Comparison of ENCODE assay signal across 30 cellular contexts in the genomic region with DNA sequence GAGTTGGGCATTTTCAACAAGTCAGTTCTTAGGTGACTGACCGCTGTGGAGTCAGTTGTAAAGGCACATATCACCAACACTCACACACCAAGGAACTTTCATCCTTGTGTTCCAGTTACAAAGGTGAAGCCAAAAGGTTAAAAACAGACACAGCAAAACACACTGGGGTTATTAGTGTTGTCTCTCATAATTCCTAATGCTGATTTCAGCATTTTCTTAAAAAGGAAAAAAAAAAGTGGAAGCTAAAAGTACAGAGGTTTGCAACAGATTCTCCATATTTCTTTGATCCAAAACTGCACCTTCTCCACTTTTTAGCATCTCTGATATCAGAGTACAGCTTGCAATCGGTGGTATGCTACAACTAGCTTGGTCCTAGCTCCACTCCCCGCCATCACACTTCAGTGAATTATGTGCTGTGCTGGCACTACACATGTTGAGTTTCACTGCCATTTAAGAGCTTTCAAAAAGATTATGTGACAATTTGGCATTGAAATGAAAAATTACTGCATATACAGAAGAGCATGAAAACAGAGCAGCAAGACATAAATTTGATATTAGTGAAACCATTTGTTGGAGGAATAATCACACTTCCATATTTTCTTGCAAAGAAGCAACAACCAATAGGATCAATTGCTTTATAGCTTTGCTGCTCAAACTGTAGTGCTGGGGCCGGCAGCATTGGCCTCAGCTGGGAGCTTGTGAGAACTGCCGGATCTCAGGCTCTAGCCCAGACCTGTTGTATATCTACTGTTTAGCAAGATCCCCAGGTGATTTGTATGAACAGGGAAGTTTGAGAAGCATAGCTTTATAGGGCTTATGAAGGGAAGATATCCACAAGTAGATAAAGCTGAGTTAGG.
DNase-seq lines count a peak whose midpoint lies in the region; ATAC-seq, FAIRE-seq and TF ChIP-seq lines count a peak whose summit lies in the region.
"Had no signal": no experiment of that assay in that cellular context is flagged by ENCODE, and none has a peak within 500 bp of the region (broad histone marks: within the 10 kb centered on the region; RNA-seq: fewer than 3 reads in every experiment).

No MANE protein-coding gene starts in this region.

- H3K9me1 ChIP-seq in K562 (ENCODE audit: control insufficient read depth, insufficient read depth, low read length) (no peaks in the 10 kb centered on the region), keratinocyte (ENCODE audit: control insufficient read depth, extremely low read depth, insufficient read depth, low read length) (no peaks in the 10 kb centered on the region)

- peak overlapping the region; percentile 50 for H3K27ac Mint-ChIP-seq in type B pancreatic cell
- H3K27ac Mint-ChIP-seq: activated naive CD8-positive, alpha-beta T cell treated with anti-CD3 and anti-CD28 coated beads, Interleukin-2, amount 10 ng/mL, durations not matched to agents 7 days and 5 days; CD8-positive, alpha-beta memory T cell; naive thymus-derived CD4-positive, alpha-beta T cell; stimulated activated naive B cell treated with anti-CD40 and anti-IgM and Interleukin-4, amounts not matched to agents 10 μg/mL and 1 μg/mL and 100 μg/mL, for 72 hours; T-helper 17 cell had no signal

- peak; percentile 21 for DNase-seq in NCI-H510A treated with DMSO at 0.1 percent for 48 hours (lab: John Stamatoyannopoulos, UW)
- DNase-seq in NCI-H510A (lab: John Stamatoyannopoulos, UW): no peak
- DNase-seq in K562 (ENCODE audit: extremely low read depth in 1 of 4, low spot score in 3 of 4): no peak
- DNase-seq in keratinocyte (ENCODE audit: low read depth, low spot score): no peak
- no peak for DNase-seq in type B pancreatic cell (ENCODE audit: extremely low spot score, unreplicated experiment)
- no peak for DNase-seq in AG08396 (ENCODE audit: low spot score)
- no peak for DNase-seq in NCI-H1092 treated with DMSO at 0.1 percent for 48 hours (lab: John Stamatoyannopoulos, UW)
- DNase-seq: activated CD4-positive, alpha-beta T cell treated with anti-CD3 and anti-CD28 coated beads, Interleukin-2, amount 50 U/mL, for 48 hours; activated gamma-delta T cell treated with Interleukin-2 at 50 U/mL for 16 hours; activated naive CD8-positive, alpha-beta T cell treated with anti-CD3 and anti-CD28 coated beads, Interleukin-2, amount 10 ng/mL, durations not matched to agents 7 days and 5 days; activated T-cell treated with anti-CD3 and anti-CD28 coated beads, Interleukin-2, amount 50 U/mL, for 48 hours; aorta; CD8-positive, alpha-beta memory T cell; DMS 273 treated with DMSO at 0.1 percent for 48 hours; effector CD8-positive, alpha-beta T cell; HCEC 1CT; heart left ventricle; kidney; naive thymus-derived CD4-positive, alpha-beta T cell; NCI-H146; occipital lobe; Peyer's patch; SHP77; stimulated activated naive B cell treated with anti-CD40 and anti-IgM and Interleukin-4, amounts not matched to agents 10 μg/mL and 1 μg/mL and 100 μg/mL, for 72 hours; T-helper 17 cell; upper lobe of right lung had no signal

- no peak for TF ChIP-seq POLR2A in K562 (conservative IDR thresholded peaks at IDR 0.05)

- no peak overlapping the region for H3K27ac ChIP-seq in K562 (ENCODE audit: extremely low read depth, low read depth, low read length)
- H3K27ac ChIP-seq in keratinocyte (ENCODE audit: control insufficient read depth, insufficient read depth, low read length): peak overlapping the region; percentile 42
- H3K27ac ChIP-seq: coronary artery, heart left ventricle, Peyer's patch, upper lobe of right lung had no signal

- H2AFZ ChIP-seq in K562 (ENCODE audit: low read depth, low read length) (no peak overlapping the region), keratinocyte (ENCODE audit: control insufficient read depth, low read length) (peak overlapping the region; percentile 94)

- TF ChIP-seq EP300 in K562 (IDR thresholded peaks at IDR 0.05; ENCODE audit: low read length): no peak

- in situ Hi-C loops in K562 (cut with MboI): loop anchor here (25.0 kb wide), 1 partner anchor 1246 kb away; no protein-coding TSS in a partner anchor

- ATAC-seq in K562 (no peak), GM19463 (IDR thresholded peaks at IDR 0.05; ENCODE audit: unreplicated experiment) (no peak)
- ATAC-seq: heart left ventricle; naive thymus-derived CD4-positive, alpha-beta T cell; stimulated activated naive B cell treated with anti-CD40 and anti-IgM and Interleukin-4, amounts not matched to agents 10 μg/mL and 1 μg/mL and 100 μg/mL, for 72 hours; T-helper 17 cell; upper lobe of right lung had no signal

- no peaks in the 10 kb centered on the region for H3K27me3 Mint-ChIP-seq in type B pancreatic cell
- H3K27me3 Mint-ChIP-seq: stimulated activated naive B cell treated with anti-CD40 and anti-IgM and Interleukin-4, amounts not matched to agents 10 μg/mL and 1 μg/mL and 100 μg/mL, for 72 hours had no signal

- no peaks in the 10 kb centered on the region for H3K36me3 Mint-ChIP-seq in type B pancreatic cell
- H3K36me3 Mint-ChIP-seq: activated naive CD8-positive, alpha-beta T cell treated with anti-CD3 and anti-CD28 coated beads, Interleukin-2, amount 10 ng/mL, durations not matched to agents 7 days and 5 days; CD8-positive, alpha-beta memory T cell; naive thymus-derived CD4-positive, alpha-beta T cell; stimulated activated naive B cell treated with anti-CD40 and anti-IgM and Interleukin-4, amounts not matched to agents 10 μg/mL and 1 μg/mL and 100 μg/mL, for 72 hours had no signal

- no peak for FAIRE-seq in K562 (lab: Jason Lieb, UNC)
- FAIRE-seq in keratinocyte (lab: Jason Lieb, UNC): peak; percentile 95
- FAIRE-seq: GM12891, kidney, TTC549 had no signal

- peak overlapping the region; percentile 58 for H3K4me3 Mint-ChIP-seq in type B pancreatic cell
- H3K4me3 Mint-ChIP-seq: activated naive CD8-positive, alpha-beta T cell treated with anti-CD3 and anti-CD28 coated beads, Interleukin-2, amount 10 ng/mL, durations not matched to agents 7 days and 5 days; CD8-positive, alpha-beta memory T cell; naive thymus-derived CD4-positive, alpha-beta T cell; stimulated activated naive B cell treated with anti-CD40 and anti-IgM and Interleukin-4, amounts not matched to agents 10 μg/mL and 1 μg/mL and 100 μg/mL, for 72 hours; T-helper 17 cell had no signal

- H3K4me3 ChIP-seq in K562: no peak overlapping the region
- H3K4me3 ChIP-seq in keratinocyte (ENCODE audit: control insufficient read depth in 2 of 3, extremely low read depth in 1 of 3, insufficient read depth in 2 of 3, low read depth in 1 of 3, low read length in 3 of 3): peak overlapping the region in 1 of 3 experiments; percentile 66
- H3K4me3 ChIP-seq: coronary artery, heart left ventricle, Peyer's patch, upper lobe of right lung had no signal

- H3K79me2 ChIP-seq in K562 (ENCODE audit: control insufficient read depth, insufficient read depth, low read length) (no peaks in the 10 kb centered on the region), keratinocyte (ENCODE audit: control insufficient read depth, insufficient read depth, low read length) (no peaks in the 10 kb centered on the region)

- no peak overlapping the region for H3K4me2 ChIP-seq in K562 (ENCODE audit: insufficient read depth, low read length)
- H3K4me2 ChIP-seq in keratinocyte (ENCODE audit: control insufficient read depth, extremely low read depth, insufficient read depth, low read depth, low read length): peak overlapping the region; percentile 65

- WGBS in K562 (ENCODE audit: insufficient coverage, low coverage, missing lambda C conversion rate): 3% methylated on average over 5 of the region's 5 CpGs

- H3K9ac ChIP-seq in K562 (ENCODE audit: insufficient read depth in 1 of 2, low read depth in 2 of 2, low read length in 2 of 2) (no peak overlapping the region), keratinocyte (ENCODE audit: control insufficient read depth, extremely low read depth, insufficient read depth, low read length) (no peak overlapping the region)

- TF ChIP-seq RAD21 in K562 (CRISPR knock-in tag; conservative IDR thresholded peaks at IDR 0.05 in 1 of 2, IDR thresholded peaks at IDR 0.05 in 1 of 2): no peak

- POLR2A ChIA-PET in K562 (lab: Yijun Ruan, JAX): interaction anchor here (0.6 to 2.6 kb wide), 5 partner anchors 9 to 1476 kb away, joined by 3 to 8 read pairs (median 4); no protein-coding TSS in a partner anchor

- intact Hi-C loops in K562 (cut with micrococcal nuclease): no loop called here

- H3K4me1 ChIP-seq in K562 (replicated peaks in 1 of 2; ENCODE audit: control insufficient read depth in 2 of 2, insufficient read depth in 2 of 2, low read length in 2 of 2) (no peaks in the 10 kb centered on the region), keratinocyte (ENCODE audit: control insufficient read depth, extremely low read depth, insufficient read depth, low read length) (peaks cover 11% of the 10 kb centered on the region)
- H3K4me1 ChIP-seq: heart left ventricle, Peyer's patch, upper lobe of right lung had no signal

- dilution Hi-C loops in keratinocyte (cut with MboI; ENCODE audit: extremely low pct_ligation_motif_present, low sequenced_read_pairs): no loop called here

- H3K9me3 Mint-ChIP-seq in type B pancreatic cell: peaks cover 8% of the 10 kb centered on the region
- H3K9me3 Mint-ChIP-seq: activated naive CD8-positive, alpha-beta T cell treated with anti-CD3 and anti-CD28 coated beads, Interleukin-2, amount 10 ng/mL, durations not matched to agents 7 days and 5 days; CD8-positive, alpha-beta memory T cell; stimulated activated naive B cell treated with anti-CD40 and anti-IgM and Interleukin-4, amounts not matched to agents 10 μg/mL and 1 μg/mL and 100 μg/mL, for 72 hours had no signal

- H3K4me1 Mint-ChIP-seq in type B pancreatic cell (ENCODE audit: unreplicated experiment): peaks cover 51% of the 10 kb centered on the region
- H3K4me1 Mint-ChIP-seq: activated naive CD8-positive, alpha-beta T cell treated with anti-CD3 and anti-CD28 coated beads, Interleukin-2, amount 10 ng/mL, durations not matched to agents 7 days and 5 days; CD8-positive, alpha-beta memory T cell; naive thymus-derived CD4-positive, alpha-beta T cell; stimulated activated naive B cell treated with anti-CD40 and anti-IgM and Interleukin-4, amounts not matched to agents 10 μg/mL and 1 μg/mL and 100 μg/mL, for 72 hours; T-helper 17 cell had no signal

- H3K9me3 ChIP-seq in K562 (replicated peaks; ENCODE audit: control insufficient read depth, insufficient read depth, low read depth, low read length): no peaks in the 10 kb centered on the region
- no peaks in the 10 kb centered on the region for H3K9me3 ChIP-seq in keratinocyte (ENCODE audit: control insufficient read depth, low read depth, low read length)
- H3K9me3 ChIP-seq: heart left ventricle, Peyer's patch, upper lobe of right lung had no signal

- no peak for TF ChIP-seq CTCF in K562 (IDR thresholded peaks at IDR 0.05 in 2 of 3, conservative IDR thresholded peaks at IDR 0.05 in 1 of 3; ENCODE audit: insufficient read depth in 2 of 3, low read depth in 1 of 3, low read length in 3 of 3)
- TF ChIP-seq CTCF in keratinocyte (optimal IDR thresholded peaks at IDR 0.05 in 1 of 3, IDR thresholded peaks at IDR 0.05 in 1 of 3, conservative IDR thresholded peaks at IDR 0.05 in 1 of 3; ENCODE audit: extremely low read depth in 1 of 3, insufficient read depth in 2 of 3, low read length in 3 of 3): no peak
- TF ChIP-seq CTCF in type B pancreatic cell (conservative IDR thresholded peaks at IDR 0.05): no peak

- peaks cover 54 to 71% of the 10 kb centered on the region in 2 experiments for H3K27me3 ChIP-seq in K562 (ENCODE audit: control insufficient read depth in 2 of 2, insufficient read depth in 2 of 2, low read length in 2 of 2)
- peaks cover under 1% of the 10 kb centered on the region for H3K27me3 ChIP-seq in keratinocyte (ENCODE audit: control insufficient read depth, extremely low read depth, insufficient read depth, low read length)
- H3K27me3 ChIP-seq: heart left ventricle, Peyer's patch, upper lobe of right lung had no signal

- H4K20me1 ChIP-seq in K562 (replicated peaks; ENCODE audit: control insufficient read depth, insufficient read depth, low read length) (0 out of 2 replicates have a peak, but pooled peaks cover 5% of the 10 kb centered on the region), keratinocyte (ENCODE audit: control insufficient read depth, extremely low read depth, insufficient read depth, low read length) (no peaks in the 10 kb centered on the region)

- no TSS peak for BruUV-seq in K562 (replicated peaks; lab: Mats Ljungman, UMichigan)

- CTCF ChIA-PET in K562 (lab: Yijun Ruan, JAX; ENCODE audit: low intra/inter-chr PET ratio): no interaction called here

- H3K36me3 ChIP-seq in K562 (ENCODE audit: control insufficient read depth, insufficient read depth, low read length) (no peaks in the 10 kb centered on the region), keratinocyte (ENCODE audit: control insufficient read depth in 2 of 2, extremely low read depth in 1 of 2, insufficient read depth in 2 of 2, low read length in 2 of 2) (no peaks in the 10 kb centered on the region)
- H3K36me3 ChIP-seq: heart left ventricle, Peyer's patch, upper lobe of right lung had no signal
